ENCODE assay signal across 13 cellular contexts in genomic region chr16:1746693-1747195, GRCh38. TPM values are rescaled to one million over a fixed set of nuclear protein-coding genes. Genes with fewer than 3 reads are reported as not detected.
DNase-seq lines count a peak whose midpoint lies in the region; ATAC-seq, FAIRE-seq and TF ChIP-seq lines count a peak whose summit lies in the region.
"Had no signal": no experiment of that assay in that cellular context is flagged by ENCODE, and none has a peak within 500 bp of the region (broad histone marks: within the 10 kb centered on the region; RNA-seq: fewer than 3 reads in every experiment).

No MANE protein-coding gene starts in this region.

- H3K4me3 ChIP-seq in RWPE2 (ENCODE audit: severe bottlenecking) (no peak overlapping the region), mesodermal cell (ENCODE audit: extremely low read depth, insufficient read depth, low read length, poor library complexity, severe bottlenecking) (no peak overlapping the region), kidney (ENCODE audit: low read length in 2 of 2) (no peak overlapping the region)
- H3K4me3 ChIP-seq: coronary artery, GM23248 had no signal

- H3K4me1 ChIP-seq in RWPE2 (ENCODE audit: insufficient read depth, poor library complexity, severe bottlenecking) (peaks cover 20% of the 10 kb centered on the region), mesodermal cell (ENCODE audit: control insufficient read depth, insufficient read depth, low read length, poor library complexity, severe bottlenecking) (peaks cover 24% of the 10 kb centered on the region), kidney (ENCODE audit: control insufficient read depth in 1 of 2, insufficient read depth in 1 of 2, low read depth in 1 of 2, low read length in 2 of 2) (no peaks in the 10 kb centered on the region)

- WGBS in mesodermal cell (ENCODE audit: insufficient coverage in 2 of 2), 2 experiments = 96% methylated on average over 25 to 31 of the region's 31 CpGs

- H3K9ac ChIP-seq in kidney (ENCODE audit: low read length in 2 of 2) = no peak overlapping the region
- H3K9ac ChIP-seq: GM23248 had no signal

- H3K27ac ChIP-seq in RWPE2 (ENCODE audit: poor library complexity, severe bottlenecking) = peak overlapping the region; percentile 80
- peak overlapping the region; percentile 94 for H3K27ac ChIP-seq in mesodermal cell (ENCODE audit: low read depth, low read length, severe bottlenecking)
- no peak overlapping the region for H3K27ac ChIP-seq in kidney (ENCODE audit: low read depth in 2 of 2, low read length in 2 of 2)
- H3K27ac ChIP-seq: coronary artery had no signal

- no peak for ATAC-seq in RWPE2 (ENCODE audit: low read depth)
- no peak for ATAC-seq in HG03354 (IDR thresholded peaks at IDR 0.05; ENCODE audit: poor library complexity, severe bottlenecking, unreplicated experiment)
- ATAC-seq in HG03097 (IDR thresholded peaks at IDR 0.05; ENCODE audit: low FRiP score, unreplicated experiment) = no peak

- H3K9me3 ChIP-seq in RWPE2 (ENCODE audit: severe bottlenecking) (no peaks in the 10 kb centered on the region), mesodermal cell (ENCODE audit: control insufficient read depth, low read length) (no peaks in the 10 kb centered on the region), kidney (ENCODE audit: control insufficient read depth in 1 of 2, low read length in 2 of 2) (no peaks in the 10 kb centered on the region)

- FAIRE-seq in kidney (lab: Jason Lieb, UNC) = no peak

- H3K36me3 ChIP-seq in RWPE2 (ENCODE audit: low read depth) (peaks cover 26% of the 10 kb centered on the region), mesodermal cell (ENCODE audit: control insufficient read depth, insufficient read depth, low read length) (peaks cover 74% of the 10 kb centered on the region), kidney (ENCODE audit: control insufficient read depth in 1 of 2, insufficient read depth in 2 of 2, low read length in 2 of 2) (peaks cover 22 to 35% of the 10 kb centered on the region in 2 donors)

- DNase-seq in Daoy (ENCODE audit: low read depth) (peak; percentile 84), RWPE2 (ENCODE audit: low spot score) (no peak), kidney (no peak)
- DNase-seq: activated CD4-positive, alpha-beta memory T cell treated with anti-CD3 and anti-CD28 coated beads for 36 hours; amygdala; GM23248; KBM-7; NCI-H1417; stimulated activated CD4-positive, alpha-beta T cell treated with anti-CD3 and anti-CD28 coated beads, Interleukin-12 subunit alpha, Interleukin-12 subunit beta, amount 100 ng/mL, for 4 hours had no signal

- TF ChIP-seq CTCF in RWPE2 (IDR thresholded peaks at IDR 0.05; ENCODE audit: poor library complexity, severe bottlenecking) (no peak), kidney (IDR thresholded peaks at IDR 0.05; ENCODE audit: borderline replicate concordance, extremely low read depth, insufficient read depth) (no peak)

- intact Hi-C loops in kidney (cut with DNase I) = no loop called here

- H3K27me3 ChIP-seq in RWPE2 (ENCODE audit: insufficient read depth, poor library complexity, severe bottlenecking) = no peaks in the 10 kb centered on the region

RNA-seq across cellular contexts. Expression of gene NME3, which starts 24.6 kb away (rescaled TPM):
- total RNA-seq in Daoy (2014; rRNA removed; shearing (Covaris generic)) = 16.5 and 28.0 TPM in 2 replicates
- polyA plus RNA-seq in mesodermal cell (2013, experiment 1 of 2) = 28.4 TPM
- 25.1 TPM for polyA plus RNA-seq in mesodermal cell (2013, experiment 2 of 2)
- total RNA-seq in kidney = 70.8 TPM
- polyA plus RNA-seq in kidney (ENCODE audit: insufficient read depth, low read depth, low replicate concordance) = 123 TPM

RNA-seq across cellular contexts. Expression of gene EME2, which starts 25.9 kb away (rescaled TPM):
- 8.6 and 10.1 TPM in 2 replicates for total RNA-seq in Daoy (2014; rRNA removed; shearing (Covaris generic))
- polyA plus RNA-seq in mesodermal cell (2013, experiment 1 of 2) = 3.6 TPM
- 2.8 TPM for polyA plus RNA-seq in mesodermal cell (2013, experiment 2 of 2)
- 23.8 TPM for total RNA-seq in kidney
- polyA plus RNA-seq in kidney (ENCODE audit: insufficient read depth, low read depth, low replicate concordance) = 5.1 TPM

RNA-seq across cellular contexts. Expression of gene MRPS34, which starts 26.2 kb away (rescaled TPM):
- 153 and 201 TPM in 2 replicates for total RNA-seq in Daoy (2014; rRNA removed; shearing (Covaris generic))
- polyA plus RNA-seq in mesodermal cell (2013, experiment 1 of 2) = 82.9 TPM
- polyA plus RNA-seq in mesodermal cell (2013, experiment 2 of 2) = 68.0 TPM
- total RNA-seq in kidney = 61.7 TPM
- 187 TPM for polyA plus RNA-seq in kidney (ENCODE audit: insufficient read depth, low read depth, low replicate concordance)

RNA-seq across cellular contexts. Expression of gene SPSB3, which starts 35.6 kb away (rescaled TPM):
- 20.2 and 21.7 TPM in 2 replicates for total RNA-seq in Daoy (2014; rRNA removed; shearing (Covaris generic))
- 63.6 TPM for polyA plus RNA-seq in mesodermal cell (2013, experiment 1 of 2)
- polyA plus RNA-seq in mesodermal cell (2013, experiment 2 of 2) = 51.4 TPM
- 57.7 TPM for total RNA-seq in kidney
- polyA plus RNA-seq in kidney (ENCODE audit: insufficient read depth, low read depth, low replicate concordance) = 55.1 TPM

RNA-seq across cellular contexts. Expression of gene NUBP2, which starts 36.0 kb away (rescaled TPM):
- total RNA-seq in Daoy (2014; rRNA removed; shearing (Covaris generic)) = 75.7 and 97.2 TPM in 2 replicates
- polyA plus RNA-seq in mesodermal cell (2013, experiment 1 of 2) = 60.9 TPM
- 51.7 TPM for polyA plus RNA-seq in mesodermal cell (2013, experiment 2 of 2)
- 42.8 TPM for total RNA-seq in kidney
- polyA plus RNA-seq in kidney (ENCODE audit: insufficient read depth, low read depth, low replicate concordance) = 71.1 TPM

Comparison
In these comparisons a context has a peak if more than half of its experiments do, and no peak if none do; other contexts are left out.
1. H3K27ac ChIP-seq: peak in RWPE2 (single experiment) and mesodermal cell (single experiment); none in kidney (0 of 2).